ENCODE assay signal across 13 cellular contexts in the genomic region with DNA sequence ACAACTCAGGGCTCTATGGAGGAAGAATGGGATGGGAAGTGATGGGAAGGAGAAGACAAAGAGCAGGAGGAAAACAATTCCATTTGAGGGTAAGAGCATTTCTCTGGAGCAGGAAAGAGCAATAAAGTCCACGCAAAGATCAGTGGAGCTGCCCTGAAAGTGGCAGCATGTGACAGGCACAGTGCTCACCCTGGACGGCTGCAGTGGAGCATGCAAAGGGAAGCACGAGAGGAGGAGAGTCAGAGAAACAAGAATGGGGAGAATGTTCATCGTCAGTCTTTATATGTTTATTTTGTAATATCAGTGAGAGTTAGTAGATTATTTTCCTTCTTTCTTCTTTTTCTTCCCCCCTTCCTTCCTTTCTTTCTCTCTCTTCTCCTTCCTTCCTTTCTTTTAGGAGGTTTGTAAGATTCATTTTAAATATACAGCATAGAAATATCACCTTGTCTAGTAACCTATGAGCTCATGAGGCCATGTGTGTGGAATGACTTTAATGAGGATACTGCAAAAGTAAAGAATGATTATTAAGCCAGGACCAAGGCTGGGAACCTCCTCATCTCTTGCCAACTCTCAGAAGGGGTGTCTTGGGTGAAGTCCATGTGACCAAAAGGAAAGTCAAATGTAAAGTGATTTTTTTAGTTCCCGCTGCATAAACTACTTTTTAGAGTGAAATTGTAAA.
DNase-seq lines count a peak whose midpoint lies in the region; ATAC-seq and TF ChIP-seq lines count a peak whose summit lies in the region.
"Had no signal": no experiment of that assay in that cellular context is flagged by ENCODE, and none has a peak within 500 bp of the region (broad histone marks: within the 10 kb centered on the region; RNA-seq: fewer than 3 reads in every experiment).

No MANE protein-coding gene starts in this region.

- peak; percentile 54 for DNase-seq in EL
- no peak for DNase-seq in RWPE1 (ENCODE audit: low spot score)
- DNase-seq in foreskin keratinocyte: no peak
- DNase-seq in renal cortical epithelial cell (ENCODE audit: low read depth): peak; percentile 72
- DNase-seq in activated T-cell treated with anti-CD3 and anti-CD28 coated beads, Interleukin-2, amount 50 U/mL, for 1 hour: no peak
- no peak for DNase-seq in CD14-positive monocyte (ENCODE audit: low spot score)
- no peak for DNase-seq in NCI-H1694 treated with DMSO at 0.1 percent for 48 hours (lab: John Stamatoyannopoulos, UW)
- DNase-seq: CD4-positive, CD25-positive, alpha-beta regulatory T cell; NCI-H1417 treated with DMSO at 0.1 percent for 48 hours; NCI-H526; stimulated activated CD4-positive, alpha-beta T cell treated with anti-CD3 and anti-CD28 coated beads, Interleukin-15, amount 100 ng/mL, for 24 hours had no signal

- CTCF ChIA-PET in RWPE1 (lab: Yijun Ruan, JAX): interaction anchor here (0.7 kb wide), 1 partner anchor 27 kb away, joined by 3 read pairs; no protein-coding TSS in a partner anchor

- H3K27ac Mint-ChIP-seq in CD14-positive monocyte: no peak overlapping the region
- H3K27ac Mint-ChIP-seq: CD4-positive, CD25-positive, alpha-beta regulatory T cell had no signal

- H3K4me1 ChIP-seq in foreskin keratinocyte: peaks cover 20% of the 10 kb centered on the region

- H3K27ac ChIP-seq in RWPE1 (peak overlapping the region; percentile 93), foreskin keratinocyte (peak overlapping the region; percentile 7)
- H3K27ac ChIP-seq: SK-N-MC had no signal

- no peaks in the 10 kb centered on the region for H3K27me3 ChIP-seq in foreskin keratinocyte

- H3K36me3 Mint-ChIP-seq in CD14-positive monocyte: no peaks in the 10 kb centered on the region
- H3K36me3 Mint-ChIP-seq: CD4-positive, CD25-positive, alpha-beta regulatory T cell had no signal

- POLR2A ChIA-PET in RWPE1 (lab: Yijun Ruan, JAX; ENCODE audit: low non-redundant PET): interaction anchor here (0.6 kb wide), 1 partner anchor 230 kb away, joined by 5 read pairs; no protein-coding TSS in a partner anchor

- H3K4me3 Mint-ChIP-seq in CD14-positive monocyte: no peak overlapping the region
- H3K4me3 Mint-ChIP-seq: CD4-positive, CD25-positive, alpha-beta regulatory T cell had no signal

- peaks cover 5 to 16% (median 7%) of the 10 kb centered on the region in 7 donors for H3K9me3 Mint-ChIP-seq in CD14-positive monocyte

- peaks cover 0 to 1% (median 0%) of the 10 kb centered on the region in 3 donors for H3K27me3 Mint-ChIP-seq in CD14-positive monocyte (ENCODE audit: low read depth in 3 of 3)
- H3K27me3 Mint-ChIP-seq: CD4-positive, CD25-positive, alpha-beta regulatory T cell had no signal

- intact Hi-C loops in CD14-positive monocyte (cut with micrococcal nuclease): no loop called here

- ATAC-seq in foreskin keratinocyte (peak; percentile 49), HG02884 (IDR thresholded peaks at IDR 0.05; ENCODE audit: unreplicated experiment) (no peak)

- TF ChIP-seq CTCF in RWPE1 (conservative IDR thresholded peaks at IDR 0.05; ENCODE audit: low read depth) (no peak), foreskin keratinocyte (conservative IDR thresholded peaks at IDR 0.05) (no peak), CD14-positive monocyte (IDR thresholded peaks at IDR 0.05) (no peak)

- H3K4me1 Mint-ChIP-seq in CD14-positive monocyte: no peaks in the 10 kb centered on the region
- H3K4me1 Mint-ChIP-seq: CD4-positive, CD25-positive, alpha-beta regulatory T cell had no signal

Comparison
In these comparisons a context has a peak if more than half of its experiments do, and no peak if none do; other contexts are left out.
1. DNase-seq: peak in EL (single experiment) and renal cortical epithelial cell (single experiment); none in RWPE1 (single experiment), foreskin keratinocyte (0 of 2), activated T-cell treated with anti-CD3 and anti-CD28 coated beads, Interleukin-2, amount 50 U/mL, for 1 hour (single experiment), CD14-positive monocyte (single experiment) and NCI-H1694 treated with DMSO at 0.1 percent for 48 hours (single experiment).